18 cellular contexts compared by ENCODE assay signal in the genomic region with DNA sequence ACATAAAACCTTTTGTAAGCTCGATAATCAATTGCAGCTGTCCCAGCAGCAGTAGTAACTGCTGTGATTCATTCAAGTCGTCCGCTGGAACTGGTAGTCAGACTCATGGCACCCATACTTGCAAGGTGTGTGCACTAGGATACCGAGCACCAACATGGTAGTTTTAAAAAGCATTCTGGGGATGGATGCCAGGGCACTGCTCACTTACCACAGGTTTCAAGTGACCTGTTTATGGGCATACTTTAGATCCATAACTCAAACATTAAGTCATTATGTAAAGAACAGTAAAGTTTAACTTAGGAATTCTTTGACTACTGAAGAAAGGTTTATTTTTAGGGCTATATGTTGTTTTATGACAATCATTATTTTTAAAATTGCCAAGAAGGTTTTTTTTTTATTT.
DNase-seq lines count a peak whose midpoint lies in the region; ATAC-seq and TF ChIP-seq lines count a peak whose summit lies in the region.
"Had no signal": no experiment of that assay in that cellular context is flagged by ENCODE, and none has a peak within 500 bp of the region (broad histone marks: within the 10 kb centered on the region; RNA-seq: fewer than 3 reads in every experiment).

No MANE protein-coding gene starts in this region.

- peak overlapping the region; percentile 86 for H3K27ac ChIP-seq in C4-2B
- no peak overlapping the region for H3K27ac ChIP-seq in Panc1 (ENCODE audit: low read length)
- H3K27ac ChIP-seq in suprapubic skin, result no peak overlapping the region
- H3K27ac ChIP-seq: HL-60 had no signal

- no peak for TF ChIP-seq EP300 in suprapubic skin (IDR thresholded peaks at IDR 0.05)

- ATAC-seq in Panc1 (no peak), mucosa of descending colon (peak; percentile 24)
- ATAC-seq: GM23338, K562 had no signal

- H3K36me3 ChIP-seq in Panc1 (ENCODE audit: control insufficient read depth, insufficient read depth, low read length) (no peaks in the 10 kb centered on the region), mucosa of descending colon (ENCODE audit: low read depth) (no peaks in the 10 kb centered on the region), suprapubic skin (no peaks in the 10 kb centered on the region)
- H3K36me3 ChIP-seq: BE2C had no signal

- no TSS peak for BruUV-seq in Panc1 (replicated peaks; lab: Mats Ljungman, UMichigan)

- H3K9me3 ChIP-seq in Panc1 (ENCODE audit: control insufficient read depth, insufficient read depth, low read depth, low read length), result no peaks in the 10 kb centered on the region
- peaks cover 2% of the 10 kb centered on the region for H3K9me3 ChIP-seq in mucosa of descending colon
- H3K9me3 ChIP-seq in suprapubic skin, result no peaks in the 10 kb centered on the region
- H3K9me3 ChIP-seq: BE2C, Caco-2 had no signal

- no peaks in the 10 kb centered on the region for H3K4me1 ChIP-seq in Panc1 (ENCODE audit: control insufficient read depth, insufficient read depth, low read length)
- no peaks in the 10 kb centered on the region for H3K4me1 ChIP-seq in mucosa of descending colon (ENCODE audit: low read depth)
- H3K4me1 ChIP-seq in suprapubic skin, result no peaks in the 10 kb centered on the region
- H3K4me1 ChIP-seq: BE2C, Caco-2 had no signal

- WGBS in suprapubic skin, result 80% methylated on average over 4 of the region's 4 CpGs

- TF ChIP-seq CTCF in C4-2B (conservative IDR thresholded peaks at IDR 0.05), result no peak
- TF ChIP-seq CTCF in Panc1 (IDR thresholded peaks at IDR 0.05), result no peak
- no peak for TF ChIP-seq CTCF in mucosa of descending colon (IDR thresholded peaks at IDR 0.05)
- TF ChIP-seq CTCF in suprapubic skin (IDR thresholded peaks at IDR 0.05), result no peak

- no peak for TF ChIP-seq POLR2A in suprapubic skin (IDR thresholded peaks at IDR 0.05)

- peak; percentile 22 for DNase-seq in HS-5 (ENCODE audit: low read depth)
- peak; percentile 35 for DNase-seq in Panc1 (ENCODE audit: low read depth, low spot score)
- no peak for DNase-seq in mucosa of descending colon
- no peak for DNase-seq in activated naive CD4-positive, alpha-beta T cell treated with anti-CD3 and anti-CD28 coated beads, Interleukin-2, amount 50 U/mL, for 16 hours
- no peak for DNase-seq in posterior vena cava (ENCODE audit: low spot score)
- DNase-seq in suprapubic skin (ENCODE audit: low spot score in 2 of 2), result no peak
- no peak for DNase-seq in EL
- DNase-seq: ACHN; BE2C; C1 segment of cervical spinal cord; Caco-2; CD4-positive, alpha-beta T cell; HCEC 1CT; IMR-90 had no signal

- POLR2A ChIA-PET in Panc1 (lab: Charles Lee), result no interaction called here

- in situ Hi-C loops in Panc1 (cut with HindIII; ENCODE audit: low pct_unique_long_range_greater_than_20kb, low sequenced_read_pairs), result no loop called here

- CTCF ChIA-PET in Panc1 (lab: Charles Lee), result no interaction called here

- H3K27me3 ChIP-seq in Panc1 (ENCODE audit: control insufficient read depth, insufficient read depth, low read length), result no peaks in the 10 kb centered on the region
- no peaks in the 10 kb centered on the region for H3K27me3 ChIP-seq in suprapubic skin
- H3K27me3 ChIP-seq: BE2C had no signal

- H3K4me3 ChIP-seq in Panc1 (ENCODE audit: low read depth in 2 of 2, low read length in 2 of 2), result no peak overlapping the region
- no peak overlapping the region for H3K4me3 ChIP-seq in mucosa of descending colon
- H3K4me3 ChIP-seq in suprapubic skin, result no peak overlapping the region
- H3K4me3 ChIP-seq: GM23338, K562 had no signal

- intact Hi-C loops in Panc1 (cut with micrococcal nuclease; ENCODE audit: unreplicated experiment) (no loop called here), mucosa of descending colon (cut with DNase I, micrococcal nuclease) (no loop called here), posterior vena cava (cut with DNase I) (no loop called here)

Comparison
In these comparisons a context has a peak if more than half of its experiments do, and no peak if none do; other contexts are left out.
1. DNase-seq: peak in HS-5 (single experiment) and Panc1 (single experiment); none in mucosa of descending colon (0 of 3), activated naive CD4-positive, alpha-beta T cell treated with anti-CD3 and anti-CD28 coated beads, Interleukin-2, amount 50 U/mL, for 16 hours (single experiment), posterior vena cava (single experiment), suprapubic skin (0 of 2) and EL (single experiment).